ENCODE assay signal across 1 cellular context in genomic region chr1:27327964-27328363, GRCh38.
TF ChIP-seq lines count a peak whose summit lies in the region.

No MANE protein-coding gene starts in this region.

TF ChIP-seq in WTC11, 78 proteins besides CTCF, POLR2A, EP300 and RAD21 (continued from another document):
- TF ChIP-seq OVOL2 (CRISPR knock-in tag; IDR thresholded peaks at IDR 0.05; ENCODE audit: borderline replicate concordance) (no peak), ZNF138 (CRISPR knock-in tag; conservative IDR thresholded peaks at IDR 0.05) (no peak), GABPB1 (CRISPR knock-in tag; IDR thresholded peaks at IDR 0.05) (no peak), MYBL2 (CRISPR knock-in tag; IDR thresholded peaks at IDR 0.05) (no peak), FOXP4 (CRISPR knock-in tag; IDR thresholded peaks at IDR 0.05) (no peak), SOX15 (CRISPR knock-in tag; IDR thresholded peaks at IDR 0.05) (no peak)
